ENCODE assay signal across 20 cellular contexts in genomic region chr16:48564544-48565444, GRCh38. TPM values are rescaled to one million over a fixed set of nuclear protein-coding genes. Genes with fewer than 3 reads are reported as not detected.
DNase-seq lines count a peak whose midpoint lies in the region; ATAC-seq, FAIRE-seq and TF ChIP-seq lines count a peak whose summit lies in the region.
"Had no signal": no experiment of that assay in that cellular context is flagged by ENCODE, and none has a peak within 500 bp of the region (broad histone marks: within the 10 kb centered on the region; RNA-seq: fewer than 3 reads in every experiment).

No MANE protein-coding gene starts in this region.

- TF ChIP-seq POLR2A in GM12878 (IDR thresholded peaks at IDR 0.05; ENCODE audit: low read depth, low read length): no peak

- ATAC-seq in GM12878 (peak; percentile 33; the same call in 2 of the 3 replicates), HG03280 (IDR thresholded peaks at IDR 0.05; ENCODE audit: unreplicated experiment) (no peak)
- ATAC-seq in stimulated activated effector memory CD8-positive, alpha-beta T cell treated with anti-CD3 and anti-CD28 coated beads, Interleukin-12 subunit alpha, Interleukin-12 subunit beta, amount 100 ng/mL, for 72 hours: no peak
- ATAC-seq: Right ventricle myocardium inferior had no signal

- H4K20me1 ChIP-seq in GM12878 (ENCODE audit: control insufficient read depth, insufficient read depth): no peaks in the 10 kb centered on the region

- POLR2A ChIA-PET in HEK293 (lab: Yijun Ruan, JAX): no interaction called here
- POLR2A ChIA-PET in GM12878 (lab: Charles Lee): interaction anchor here (0.9 kb wide), 1 partner anchor 48 kb away, joined by 3 read pairs; no protein-coding TSS in a partner anchor

- no peak overlapping the region for H3K4me3 ChIP-seq in HEK293 (ENCODE audit: low read depth, low read length)
- H3K4me3 ChIP-seq in GM12878: no peak overlapping the region

- no peak overlapping the region for H3K9ac ChIP-seq in GM12878 (ENCODE audit: control insufficient read depth, insufficient read depth, low read length)

- H3K36me3 Mint-ChIP-seq in activated naive CD8-positive, alpha-beta T cell: peaks cover 17% of the 10 kb centered on the region
- peaks cover 41% of the 10 kb centered on the region for H3K36me3 Mint-ChIP-seq in activated naive CD8-positive, alpha-beta T cell treated with anti-CD3 and anti-CD28 coated beads for 36 hours
- peaks cover 32% of the 10 kb centered on the region for H3K36me3 Mint-ChIP-seq in stimulated activated effector memory CD8-positive, alpha-beta T cell treated with anti-CD3 and anti-CD28 coated beads, Interleukin-12 subunit alpha, Interleukin-12 subunit beta, amount 100 ng/mL, for 72 hours

- H3K9me3 ChIP-seq in HEK293 (ENCODE audit: control insufficient read depth, insufficient read depth, low read depth, low read length) (no peaks in the 10 kb centered on the region), GM12878 (replicated peaks; ENCODE audit: control insufficient read depth, insufficient read depth, low read length) (no peaks in the 10 kb centered on the region)

- no peaks in the 10 kb centered on the region for H3K27me3 ChIP-seq in GM12878 (replicated peaks in 1 of 2; ENCODE audit: control insufficient read depth in 2 of 2, insufficient read depth in 2 of 2, low read length in 1 of 2)

- no peak for DNase-seq in activated naive CD8-positive, alpha-beta T cell treated with anti-CD3 and anti-CD28 coated beads for 36 hours
- no peak for DNase-seq in GM12878 (ENCODE audit: low read depth, low spot score)
- no peak for DNase-seq in stimulated activated effector memory CD8-positive, alpha-beta T cell treated with anti-CD3 and anti-CD28 coated beads, Interleukin-12 subunit alpha, Interleukin-12 subunit beta, amount 100 ng/mL, for 72 hours (ENCODE audit: low spot score in 2 of 2)
- DNase-seq in activated CD4-positive, CD25-positive, alpha-beta regulatory T cell (lab: John Stamatoyannopoulos, UW): no peak
- DNase-seq: ACHN, AML-193, GDM1, GOT3, KBM-7, NCI-H1048, NCI-H146, NCI-H2107, NCI-H2227 treated with DMSO at 0.1 percent for 48 hours, NCI-H524 had no signal

- WGBS in GM12878 (ENCODE audit: insufficient coverage, insufficient replicate concordance, low lambda C conversion rate, missing lambda C conversion rate): 88% methylated on average over 5 of the region's 5 CpGs

- FAIRE-seq in GM12878 (lab: Jason Lieb, UNC): no peak
- FAIRE-seq: D721Med, GM12891 had no signal

- no peak for TF ChIP-seq RAD21 in GM12878 (IDR thresholded peaks at IDR 0.05; ENCODE audit: insufficient read depth, low read depth, low read length)

- SMC1A ChIA-PET in GM12878 (lab: Charles Lee; ENCODE audit: uncharacterized antibody, unreplicated experiment): interaction anchor here (0.8 kb wide), 1 partner anchor 26 kb away, joined by 3 read pairs; no protein-coding TSS in a partner anchor

- peaks cover 7% of the 10 kb centered on the region for H3K79me2 ChIP-seq in GM12878 (ENCODE audit: control insufficient read depth, insufficient read depth, low read length)

- peaks cover 82% of the 10 kb centered on the region for H3K4me1 Mint-ChIP-seq in activated naive CD8-positive, alpha-beta T cell (ENCODE audit: low read depth)
- peaks cover 57% of the 10 kb centered on the region for H3K4me1 Mint-ChIP-seq in activated naive CD8-positive, alpha-beta T cell treated with anti-CD3 and anti-CD28 coated beads for 36 hours
- H3K4me1 Mint-ChIP-seq in stimulated activated effector memory CD8-positive, alpha-beta T cell treated with anti-CD3 and anti-CD28 coated beads, Interleukin-12 subunit alpha, Interleukin-12 subunit beta, amount 100 ng/mL, for 72 hours: peaks cover 66% of the 10 kb centered on the region

- no peaks in the 10 kb centered on the region for H3K27me3 Mint-ChIP-seq in activated naive CD8-positive, alpha-beta T cell
- no peaks in the 10 kb centered on the region for H3K27me3 Mint-ChIP-seq in activated naive CD8-positive, alpha-beta T cell treated with anti-CD3 and anti-CD28 coated beads for 36 hours

- TF ChIP-seq CTCF in HEK293 (tag by site-specific recombination; IDR thresholded peaks at IDR 0.05): no peak
- TF ChIP-seq CTCF in GM12878 (IDR thresholded peaks at IDR 0.05 in 2 of 3, conservative IDR thresholded peaks at IDR 0.05 in 1 of 3; ENCODE audit: control insufficient read depth in 2 of 3, extremely low read depth in 1 of 3, insufficient read depth in 1 of 3, low read depth in 3 of 3, low read length in 3 of 3): no peak

- no peak overlapping the region for H3K4me3 Mint-ChIP-seq in activated naive CD8-positive, alpha-beta T cell
- H3K4me3 Mint-ChIP-seq in activated naive CD8-positive, alpha-beta T cell treated with anti-CD3 and anti-CD28 coated beads for 36 hours: no peak overlapping the region
- no peak overlapping the region for H3K4me3 Mint-ChIP-seq in stimulated activated effector memory CD8-positive, alpha-beta T cell treated with anti-CD3 and anti-CD28 coated beads, Interleukin-12 subunit alpha, Interleukin-12 subunit beta, amount 100 ng/mL, for 72 hours

- no TSS peak for BruUV-seq in GM12878 (replicated peaks; lab: Mats Ljungman, UMichigan)

- peak overlapping the region; percentile 70 for H3K27ac Mint-ChIP-seq in activated naive CD8-positive, alpha-beta T cell
- H3K27ac Mint-ChIP-seq in activated naive CD8-positive, alpha-beta T cell treated with anti-CD3 and anti-CD28 coated beads for 36 hours: no peak overlapping the region
- peak overlapping the region; percentile 93 for H3K27ac Mint-ChIP-seq in stimulated activated effector memory CD8-positive, alpha-beta T cell treated with anti-CD3 and anti-CD28 coated beads, Interleukin-12 subunit alpha, Interleukin-12 subunit beta, amount 100 ng/mL, for 72 hours

- H3K4me2 ChIP-seq in GM12878 (ENCODE audit: control insufficient read depth, insufficient read depth): no peak overlapping the region

- RAD21 ChIA-PET in GM12878 (lab: Charles Lee; ENCODE audit: unreplicated experiment): no interaction called here

- no peak for TF ChIP-seq EP300 in GM12878 (IDR thresholded peaks at IDR 0.05; ENCODE audit: borderline replicate concordance in 1 of 2, control insufficient read depth in 1 of 2, low read depth in 2 of 2, low read length in 2 of 2)

- in situ Hi-C loops in GM12878 (cut with MboI): no loop called here

- H3K4me1 ChIP-seq in HEK293 (ENCODE audit: control insufficient read depth, insufficient read depth, low read length): no peaks in the 10 kb centered on the region
- peaks cover 7% of the 10 kb centered on the region for H3K4me1 ChIP-seq in GM12878 (ENCODE audit: control insufficient read depth, insufficient read depth, low read length)

- H3K36me3 ChIP-seq in HEK293 (ENCODE audit: control insufficient read depth in 2 of 2, insufficient read depth in 1 of 2, low read length in 2 of 2) (peaks cover 0 to 17% of the 10 kb centered on the region in 2 experiments; a peak in 1 of 3 replicates), GM12878 (ENCODE audit: control insufficient read depth in 2 of 2, insufficient read depth in 2 of 2, low read length in 1 of 2) (peaks cover 0 to 14% of the 10 kb centered on the region in 2 experiments; a peak in 2 of 4 replicates)

- CTCF ChIA-PET in HEK293 (lab: Yijun Ruan, JAX) (no interaction called here), GM12878 (lab: Yijun Ruan, JAX) (no interaction called here)

- no peaks in the 10 kb centered on the region for H3K9me3 Mint-ChIP-seq in activated naive CD8-positive, alpha-beta T cell (ENCODE audit: low read depth)
- H3K9me3 Mint-ChIP-seq in activated naive CD8-positive, alpha-beta T cell treated with anti-CD3 and anti-CD28 coated beads for 36 hours: peaks cover 2% of the 10 kb centered on the region
- no peaks in the 10 kb centered on the region for H3K9me3 Mint-ChIP-seq in stimulated activated effector memory CD8-positive, alpha-beta T cell treated with anti-CD3 and anti-CD28 coated beads, Interleukin-12 subunit alpha, Interleukin-12 subunit beta, amount 100 ng/mL, for 72 hours

- H2AFZ ChIP-seq in GM12878 (ENCODE audit: control insufficient read depth, low read depth, low read length): no peak overlapping the region

- H3K27ac ChIP-seq in HEK293 (ENCODE audit: extremely low read depth, low read depth, low read length): no peak overlapping the region
- no peak overlapping the region for H3K27ac ChIP-seq in GM12878 (ENCODE audit: control insufficient read depth, insufficient read depth)

- intact Hi-C loops in GM12878 (cut with micrococcal nuclease; ENCODE audit: unreplicated experiment): loop anchor here (5.0 kb wide), 1 partner anchor 43 kb away; no protein-coding TSS in a partner anchor

TF ChIP-seq in HEK293, 187 proteins besides CTCF, POLR2A, EP300 and RAD21:
- TF ChIP-seq ZNF629 (tag by site-specific recombination; IDR thresholded peaks at IDR 0.05): no peak
- TF ChIP-seq SETDB1 (IDR thresholded peaks at IDR 0.05; ENCODE audit: insufficient read length, low read length): peak; percentile 53
TF ChIP-seq in HEK293: peak in this region for 1.

RNA-seq across cellular contexts. Expression of gene N4BP1, which starts 45.2 kb away (rescaled TPM):
- total RNA-seq in activated naive CD8-positive, alpha-beta T cell treated with anti-CD3 and anti-CD28 coated beads for 36 hours: 10 to 100 TPM; 39.0 to 40.4 TPM
- total RNA-seq in GM12878 (2013; cell fraction: nucleolus; rRNA removed): 72.5 and 73.2 TPM in 2 replicates
- total RNA-seq in GM12878 (2014; rRNA removed) (17.9 and 19.9 TPM in 2 replicates), GM12878 (2014; rRNA removed; fragmentation: Illumina TruSeq; extraction: Trizol) (28.6 and 29.5 TPM in 2 replicates), GM12878 (2021) (26.7 and 30.6 TPM in 2 replicates)
- 26.4 TPM for polyA plus RNA-seq in GM12878 (2011; ENCODE audit: low read depth)
- polyA plus RNA-seq in GM12878 (2011; rRNA removed) (32.6 and 46.6 TPM in 2 replicates), GM12878 (2014; fragmentation: Illumina TruSeq; extraction: Trizol) (28.0 and 31.6 TPM in 2 replicates), GM12878 (2014; fragmentation: Nextera tagmentation; extraction: Ambion mirVana) (1 to 10 TPM; 2.5 to 3.2 TPM), GM12878 (2014; rRNA removed) (11.1 and 12.6 TPM in 2 replicates), GM12878 (2016; fragmentation: Nextera tagmentation; extraction: Ambion mirVana) (10 to 100 TPM in 1 of 2 experiments, 1 to 10 TPM in 1; 4.7 to 14.3 TPM)
- 11.7 and 14.2 TPM in 2 replicates for polyA plus RNA-seq in GM12878 (2011; cell fraction: cytosol; rRNA removed)
- polyA plus RNA-seq in GM12878 (2011; cell fraction: nucleus; rRNA removed): 18.0 and 18.2 TPM in 2 replicates
- polyA plus RNA-seq in GM12878 (2012): 15.9 and 21.5 TPM in 2 replicates
- 27.6 and 28.2 TPM in 2 replicates for polyA minus RNA-seq in GM12878 (2011; rRNA and poly(A)+ RNA removed)
- 14.1 and 20.3 TPM in 2 replicates for polyA minus RNA-seq in GM12878 (2011; cell fraction: cytosol; rRNA and poly(A)+ RNA removed)
- polyA minus RNA-seq in GM12878 (2011; cell fraction: nucleus; rRNA and poly(A)+ RNA removed): 14.9 and 23.7 TPM in 2 replicates
